22 cellular contexts compared by ENCODE assay signal in the genomic region with DNA sequence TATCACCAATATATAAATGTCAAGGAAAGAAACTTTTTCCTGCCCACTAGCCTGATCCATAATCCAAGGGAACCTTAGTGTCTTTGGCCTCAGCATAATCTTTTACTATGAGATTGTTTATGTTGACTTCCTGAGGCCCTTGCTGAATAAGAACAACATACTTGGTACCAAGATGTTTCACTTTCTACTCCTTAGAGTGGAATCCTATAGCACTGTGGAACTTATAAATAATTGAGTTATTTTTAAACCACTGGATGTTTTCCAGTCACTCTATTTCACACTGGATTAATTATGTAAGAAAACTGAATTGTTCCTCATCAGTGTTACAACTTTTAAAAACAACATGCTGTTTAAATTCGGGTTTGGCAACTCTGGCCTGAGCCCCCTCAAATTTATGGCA.
A peak's percentile ranks its signal among the peaks of the same experiment; 100 is the strongest.
DNase-seq lines count a peak whose midpoint lies in the region; ATAC-seq and TF ChIP-seq lines count a peak whose summit lies in the region.
"Had no signal": no experiment of that assay in that cellular context is flagged by ENCODE, and none has a peak within 500 bp of the region (broad histone marks: within the 10 kb centered on the region; RNA-seq: fewer than 3 reads in every experiment).

No MANE protein-coding gene starts in this region.

- H3K27me3 ChIP-seq in breast epithelium (no peaks in the 10 kb centered on the region), lower lobe of right lung (ENCODE audit: low read depth) (no peaks in the 10 kb centered on the region), uterus (no peaks in the 10 kb centered on the region)
- H3K27me3 ChIP-seq: ascending aorta, tibial nerve had no signal

- peaks cover 12% of the 10 kb centered on the region for H3K9me3 Mint-ChIP-seq in MCF 10A (ENCODE audit: unreplicated experiment)

- H3K36me3 ChIP-seq in breast epithelium (no peaks in the 10 kb centered on the region), lower lobe of right lung (no peaks in the 10 kb centered on the region), uterus (no peaks in the 10 kb centered on the region)
- H3K36me3 ChIP-seq: ascending aorta, tibial nerve had no signal

- CTCF ChIA-PET in MCF 10A (lab: Yijun Ruan, JAX) (interaction anchor here (0.7 kb wide), 2 partner anchors 637 to 656 kb away, joined by 3 read pairs; no protein-coding TSS in a partner anchor), RWPE1 (lab: Yijun Ruan, JAX) (interaction anchor here (0.7 kb wide), 1 partner anchor 543 kb away, joined by 5 read pairs; no protein-coding TSS in a partner anchor)

- H3K36me3 Mint-ChIP-seq in MCF 10A (ENCODE audit: insufficient read depth, unreplicated experiment) = no peaks in the 10 kb centered on the region

- TF ChIP-seq POLR2A in breast epithelium (IDR thresholded peaks at IDR 0.05) = no peak
- TF ChIP-seq POLR2A in uterus (IDR thresholded peaks at IDR 0.05) = no peak

- H3K27ac ChIP-seq in breast epithelium (peak overlapping the region in 1 of 2 donors; percentile 25), lower lobe of right lung (peak overlapping the region; percentile 8), uterus (peak overlapping the region; percentile 36 to 47), RWPE1 (no peak overlapping the region)
- H3K27ac ChIP-seq: 22Rv1, ascending aorta, C4-2B, VCaP had no signal

- ATAC-seq in lower lobe of right lung (peak in 1 of 2 donors; percentile 18), GM21528 (IDR thresholded peaks at IDR 0.05; ENCODE audit: low FRiP score, unreplicated experiment) (no peak)

- peak overlapping the region; percentile 20 for H3K4me3 Mint-ChIP-seq in MCF 10A (ENCODE audit: unreplicated experiment)
- H3K4me3 Mint-ChIP-seq: activated naive CD4-positive, alpha-beta T cell treated with anti-CD3 and anti-CD28 coated beads for 36 hours had no signal

- H3K27ac Mint-ChIP-seq in MCF 10A (ENCODE audit: low read depth, unreplicated experiment) = peak overlapping the region; percentile 85
- H3K27ac Mint-ChIP-seq: activated naive CD4-positive, alpha-beta T cell treated with anti-CD3 and anti-CD28 coated beads for 36 hours had no signal

- peaks cover 0 to 8% of the 10 kb centered on the region in 2 donors for H3K4me1 ChIP-seq in breast epithelium
- H3K4me1 ChIP-seq in lower lobe of right lung = no peaks in the 10 kb centered on the region
- peaks cover 0 to 7% of the 10 kb centered on the region in 2 donors for H3K4me1 ChIP-seq in uterus

- TF ChIP-seq CTCF in MCF 10A (IDR thresholded peaks at IDR 0.05; ENCODE audit: unreplicated experiment) (no peak), breast epithelium (IDR thresholded peaks at IDR 0.05) (no peak), lower lobe of right lung (IDR thresholded peaks at IDR 0.05) (no peak), uterus (IDR thresholded peaks at IDR 0.05) (no peak), RWPE1 (conservative IDR thresholded peaks at IDR 0.05; ENCODE audit: low read depth) (no peak)

- no peak for DNase-seq in MCF 10A (ENCODE audit: unreplicated experiment)
- DNase-seq in breast epithelium (ENCODE audit: low spot score in 2 of 2) = no peak
- DNase-seq in dedifferentiated amniotic fluid mesenchymal stem cell (ENCODE audit: extremely low spot score) = peak; percentile 45
- no peak for DNase-seq in lower lobe of right lung
- no peak for DNase-seq in uterus
- no peak for DNase-seq in hepatic stellate cell (ENCODE audit: low spot score)
- no peak for DNase-seq in RWPE1 (ENCODE audit: low spot score)
- DNase-seq: activated CD4-positive, alpha-beta T cell treated with anti-CD3 and anti-CD28 coated beads, Interleukin-2, amount 50 U/mL, for 4 hours; activated naive CD4-positive, alpha-beta T cell treated with anti-CD3 and anti-CD28 coated beads for 36 hours; GF-D8; Kasumi-1; NCI-H1105; NCI-H2107; NCI-H524; nucleus accumbens; stimulated activated naive CD4-positive, alpha-beta T cell had no signal

- peaks cover 25% of the 10 kb centered on the region for H3K4me1 Mint-ChIP-seq in MCF 10A (ENCODE audit: insufficient read depth, unreplicated experiment)

- POLR2A ChIA-PET in MCF 10A (lab: Yijun Ruan, JAX) = interaction anchor here (0.5 to 1.6 kb wide), 6 partner anchors 15 to 1056 kb away, joined by 3 to 5 read pairs (median 4); no protein-coding TSS in a partner anchor
- POLR2A ChIA-PET in RWPE1 (lab: Yijun Ruan, JAX; ENCODE audit: low non-redundant PET) = no interaction called here

- intact Hi-C loops in MCF 10A (cut with micrococcal nuclease) = loop anchor here (1.0 kb wide), 1 partner anchor 595 kb away; no protein-coding TSS in a partner anchor
- intact Hi-C loops in breast epithelium (cut with DNase I; ENCODE audit: low total_unique reads) = no loop called here
- intact Hi-C loops in lower lobe of right lung (cut with DNase I) = no loop called here
- intact Hi-C loops in uterus (cut with DNase I; ENCODE audit: low total_unique reads) = no loop called here

- no peak overlapping the region for H3K4me3 ChIP-seq in breast epithelium
- no peak overlapping the region for H3K4me3 ChIP-seq in lower lobe of right lung
- no peak overlapping the region for H3K4me3 ChIP-seq in uterus
- H3K4me3 ChIP-seq: ascending aorta, tibial nerve had no signal

- no TSS peak for BruUV-seq in MCF 10A (replicated peaks; lab: Mats Ljungman, UMichigan)

- H3K27me3 Mint-ChIP-seq in MCF 10A (ENCODE audit: insufficient read depth, unreplicated experiment) = no peaks in the 10 kb centered on the region

- no peaks in the 10 kb centered on the region for H3K9me3 ChIP-seq in breast epithelium
- H3K9me3 ChIP-seq in lower lobe of right lung = no peaks in the 10 kb centered on the region
- H3K9me3 ChIP-seq in uterus = no peaks in the 10 kb centered on the region
